Comparison of ENCODE assay signal across 1 cellular context in the genomic region with DNA sequence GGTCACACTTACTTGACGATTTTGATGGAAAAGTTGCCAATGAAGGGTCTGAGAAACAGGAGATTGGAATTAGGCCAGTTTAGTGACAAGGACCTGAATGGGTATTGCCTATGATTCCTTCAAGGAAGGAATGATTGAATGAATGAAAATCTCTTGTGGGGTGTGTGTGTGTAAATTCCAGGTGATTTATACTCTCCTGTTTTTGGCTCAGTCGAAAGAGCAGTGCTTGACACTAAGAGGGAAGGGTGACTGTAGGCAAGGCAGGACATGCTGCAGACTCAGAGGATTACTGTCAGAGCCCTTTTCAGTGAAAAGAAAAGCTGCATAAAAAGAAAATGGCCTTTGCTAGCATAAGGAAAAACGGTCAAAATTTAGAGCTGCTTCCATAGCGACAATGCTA.
TF ChIP-seq lines count a peak whose summit lies in the region.

No MANE protein-coding gene starts in this region.

TF ChIP-seq in A549, 52 proteins besides CTCF, POLR2A, EP300 and RAD21:
- TF ChIP-seq GATA3 (IDR thresholded peaks at IDR 0.05; ENCODE audit: borderline replicate concordance) = no peak
- no peak for TF ChIP-seq PHF8 (IDR thresholded peaks at IDR 0.05; ENCODE audit: borderline replicate concordance, low read depth)
- no peak for TF ChIP-seq JUN (IDR thresholded peaks at IDR 0.05)
- no peak for TF ChIP-seq CEBPB (IDR thresholded peaks at IDR 0.05)
- TF ChIP-seq, protein P1, sequence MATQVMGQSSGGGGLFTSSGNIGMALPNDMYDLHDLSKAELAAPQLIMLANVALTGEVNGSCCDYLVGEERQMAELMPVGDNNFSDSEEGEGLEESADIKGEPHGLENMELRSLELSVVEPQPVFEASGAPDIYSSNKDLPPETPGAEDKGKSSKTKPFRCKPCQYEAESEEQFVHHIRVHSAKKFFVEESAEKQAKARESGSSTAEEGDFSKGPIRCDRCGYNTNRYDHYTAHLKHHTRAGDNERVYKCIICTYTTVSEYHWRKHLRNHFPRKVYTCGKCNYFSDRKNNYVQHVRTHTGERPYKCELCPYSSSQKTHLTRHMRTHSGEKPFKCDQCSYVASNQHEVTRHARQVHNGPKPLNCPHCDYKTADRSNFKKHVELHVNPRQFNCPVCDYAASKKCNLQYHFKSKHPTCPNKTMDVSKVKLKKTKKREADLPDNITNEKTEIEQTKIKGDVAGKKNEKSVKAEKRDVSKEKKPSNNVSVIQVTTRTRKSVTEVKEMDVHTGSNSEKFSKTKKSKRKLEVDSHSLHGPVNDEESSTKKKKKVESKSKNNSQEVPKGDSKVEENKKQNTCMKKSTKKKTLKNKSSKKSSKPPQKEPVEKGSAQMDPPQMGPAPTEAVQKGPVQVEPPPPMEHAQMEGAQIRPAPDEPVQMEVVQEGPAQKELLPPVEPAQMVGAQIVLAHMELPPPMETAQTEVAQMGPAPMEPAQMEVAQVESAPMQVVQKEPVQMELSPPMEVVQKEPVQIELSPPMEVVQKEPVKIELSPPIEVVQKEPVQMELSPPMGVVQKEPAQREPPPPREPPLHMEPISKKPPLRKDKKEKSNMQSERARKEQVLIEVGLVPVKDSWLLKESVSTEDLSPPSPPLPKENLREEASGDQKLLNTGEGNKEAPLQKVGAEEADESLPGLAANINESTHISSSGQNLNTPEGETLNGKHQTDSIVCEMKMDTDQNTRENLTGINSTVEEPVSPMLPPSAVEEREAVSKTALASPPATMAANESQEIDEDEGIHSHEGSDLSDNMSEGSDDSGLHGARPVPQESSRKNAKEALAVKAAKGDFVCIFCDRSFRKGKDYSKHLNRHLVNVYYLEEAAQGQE (IDR thresholded peaks at IDR 0.05) = no peak
- TF ChIP-seq, protein P2, sequence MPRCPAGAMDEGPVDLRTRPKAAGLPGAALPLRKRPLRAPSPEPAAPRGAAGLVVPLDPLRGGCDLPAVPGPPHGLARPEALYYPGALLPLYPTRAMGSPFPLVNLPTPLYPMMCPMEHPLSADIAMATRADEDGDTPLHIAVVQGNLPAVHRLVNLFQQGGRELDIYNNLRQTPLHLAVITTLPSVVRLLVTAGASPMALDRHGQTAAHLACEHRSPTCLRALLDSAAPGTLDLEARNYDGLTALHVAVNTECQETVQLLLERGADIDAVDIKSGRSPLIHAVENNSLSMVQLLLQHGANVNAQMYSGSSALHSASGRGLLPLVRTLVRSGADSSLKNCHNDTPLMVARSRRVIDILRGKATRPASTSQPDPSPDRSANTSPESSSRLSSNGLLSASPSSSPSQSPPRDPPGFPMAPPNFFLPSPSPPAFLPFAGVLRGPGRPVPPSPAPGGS (IDR thresholded peaks at IDR 0.05) = no peak
- TF ChIP-seq ZC3H11A (IDR thresholded peaks at IDR 0.05) = no peak
- TF ChIP-seq, protein P3, sequence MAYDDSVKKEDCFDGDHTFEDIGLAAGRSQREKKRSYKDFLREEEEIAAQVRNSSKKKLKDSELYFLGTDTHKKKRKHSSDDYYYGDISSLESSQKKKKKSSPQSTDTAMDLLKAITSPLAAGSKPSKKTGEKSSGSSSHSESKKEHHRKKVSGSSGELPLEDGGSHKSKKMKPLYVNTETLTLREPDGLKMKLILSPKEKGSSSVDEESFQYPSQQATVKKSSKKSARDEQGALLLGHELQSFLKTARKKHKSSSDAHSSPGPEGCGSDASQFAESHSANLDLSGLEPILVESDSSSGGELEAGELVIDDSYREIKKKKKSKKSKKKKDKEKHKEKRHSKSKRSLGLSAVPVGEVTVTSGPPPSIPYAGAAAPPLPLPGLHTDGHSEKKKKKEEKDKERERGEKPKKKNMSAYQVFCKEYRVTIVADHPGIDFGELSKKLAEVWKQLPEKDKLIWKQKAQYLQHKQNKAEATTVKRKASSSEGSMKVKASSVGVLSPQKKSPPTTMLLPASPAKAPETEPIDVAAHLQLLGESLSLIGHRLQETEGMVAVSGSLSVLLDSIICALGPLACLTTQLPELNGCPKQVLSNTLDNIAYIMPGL (CRISPR knock-in tag; IDR thresholded peaks at IDR 0.05; ENCODE audit: borderline replicate concordance) = no peak
- no peak for TF ChIP-seq ZNF302 (CRISPR knock-in tag; IDR thresholded peaks at IDR 0.05)
